In the genomic region with DNA sequence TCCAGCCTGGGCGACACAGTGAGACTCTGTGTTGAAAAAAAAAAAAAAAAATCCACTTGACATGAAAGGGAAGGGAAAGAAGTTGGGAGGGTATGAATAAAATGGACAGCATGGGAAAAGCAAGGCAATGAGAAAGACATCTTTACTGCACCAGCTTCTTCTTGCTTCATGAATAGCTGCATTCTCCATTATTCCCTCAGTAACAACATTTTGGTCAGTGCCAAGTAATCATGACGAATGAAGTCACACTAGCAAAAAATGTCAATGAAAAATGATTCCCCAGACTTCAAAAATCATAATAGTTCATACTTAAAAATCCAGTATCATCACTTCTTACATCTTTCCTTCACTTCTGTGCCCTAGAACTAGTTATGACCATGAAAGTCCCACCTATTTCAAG, we compare ENCODE assay signal across 20 cellular contexts.
"Had no signal": no experiment of that assay in that cellular context is flagged by ENCODE, and none has a peak within 500 bp of the region (broad histone marks: within the 10 kb centered on the region; RNA-seq: fewer than 3 reads in every experiment).

No MANE protein-coding gene starts in this region.

- DNase-seq: activated CD4-positive, alpha-beta T cell treated with anti-CD3 and anti-CD28 coated beads, Interleukin-2, amount 10 ng/mL, durations not matched to agents 7 days and 5 days; activated CD8-positive, alpha-beta memory T cell treated with anti-CD3 and anti-CD28 coated beads, Interleukin-2, amount 50 U/mL, for 48 hours; activated gamma-delta T cell; amniotic stem cell; body of pancreas; central memory CD4-positive, alpha-beta T cell; colonic mucosa; left cardiac atrium; SHP77 treated with DMSO at 0.1 percent for 48 hours; stimulated activated CD4-positive, alpha-beta T cell treated with anti-CD3 and anti-CD28 coated beads, Interleukin-12 subunit alpha, Interleukin-12 subunit beta, amount 100 ng/mL, for 4 hours; stimulated activated CD4-positive, alpha-beta T cell treated with anti-CD3 and anti-CD28 coated beads, Interleukin-1b, Interleukin-23, amount 100 ng/mL, for 48 hours; stimulated activated naive CD8-positive, alpha-beta T cell treated with anti-CD3 and anti-CD28 coated beads, Interleukin-15, Interleukin-2, amounts not matched to agents 100 U/mL and 50 U/mL, for 24 hours; testis; upper lobe of left lung had no signal

- H3K4me3 Mint-ChIP-seq: activated CD4-positive, alpha-beta T cell treated with anti-CD3 and anti-CD28 coated beads, Interleukin-2, amount 10 ng/mL, durations not matched to agents 7 days and 5 days; natural killer cell treated with Interleukin-12 subunit alpha and Interleukin-12 subunit beta and Interleukin-15 and Interleukin-18, amount 100 ng/mL, for 72 hours had no signal

- H3K27me3 Mint-ChIP-seq: activated CD4-positive, alpha-beta T cell treated with anti-CD3 and anti-CD28 coated beads, Interleukin-2, amount 10 ng/mL, durations not matched to agents 7 days and 5 days; natural killer cell treated with Interleukin-12 subunit alpha and Interleukin-12 subunit beta and Interleukin-15 and Interleukin-18, amount 100 ng/mL, for 72 hours had no signal

- H3K4me1 ChIP-seq: body of pancreas, colonic mucosa, gastroesophageal sphincter, parathyroid adenoma, testis, upper lobe of left lung had no signal

- H3K36me3 ChIP-seq: colonic mucosa had no signal

- H3K9me3 ChIP-seq: body of pancreas, colonic mucosa, gastroesophageal sphincter, testis, upper lobe of left lung had no signal

- H3K4me3 ChIP-seq: body of pancreas, colonic mucosa, gastroesophageal sphincter, testis, upper lobe of left lung had no signal

- H3K27ac ChIP-seq: body of pancreas, colonic mucosa, gastroesophageal sphincter, parathyroid adenoma, testis, upper lobe of left lung had no signal

- H3K27ac Mint-ChIP-seq: activated CD4-positive, alpha-beta T cell treated with anti-CD3 and anti-CD28 coated beads, Interleukin-2, amount 10 ng/mL, durations not matched to agents 7 days and 5 days; natural killer cell treated with Interleukin-12 subunit alpha and Interleukin-12 subunit beta and Interleukin-15 and Interleukin-18, amount 100 ng/mL, for 72 hours had no signal

- H3K27me3 ChIP-seq: body of pancreas, colonic mucosa, gastroesophageal sphincter, testis, upper lobe of left lung had no signal

- H3K9me3 Mint-ChIP-seq: activated CD4-positive, alpha-beta T cell treated with anti-CD3 and anti-CD28 coated beads, Interleukin-2, amount 10 ng/mL, durations not matched to agents 7 days and 5 days; activated naive CD4-positive, alpha-beta T cell treated with anti-CD3 and anti-CD28 coated beads, Interleukin-2, amount 50 U/mL, for 72 hours; natural killer cell treated with Interleukin-12 subunit alpha and Interleukin-12 subunit beta and Interleukin-15 and Interleukin-18, amount 100 ng/mL, for 72 hours had no signal

- H3K4me1 Mint-ChIP-seq: activated CD4-positive, alpha-beta T cell treated with anti-CD3 and anti-CD28 coated beads, Interleukin-2, amount 10 ng/mL, durations not matched to agents 7 days and 5 days had no signal

- ATAC-seq: activated CD4-positive, CD25-positive, alpha-beta regulatory T cell treated with anti-CD3 and anti-CD28 coated beads, Interleukin-2, amount 50 U/mL, for 24 hours; activated naive CD4-positive, alpha-beta T cell treated with anti-CD3 and anti-CD28 coated beads, Interleukin-2, amount 50 U/mL, for 72 hours; body of pancreas; gastroesophageal sphincter; left cardiac atrium; natural killer cell treated with Interleukin-12 subunit alpha and Interleukin-12 subunit beta and Interleukin-15 and Interleukin-18, amount 100 ng/mL, for 72 hours; SK-N-SH treated with all-trans-retinoic acid at 6 μM for 48 hours; stimulated activated naive CD8-positive, alpha-beta T cell treated with anti-CD3 and anti-CD28 coated beads, Interleukin-15, Interleukin-2, amounts not matched to agents 100 U/mL and 50 U/mL, for 24 hours had no signal
